8 cellular contexts compared by ENCODE assay signal in the genomic region with DNA sequence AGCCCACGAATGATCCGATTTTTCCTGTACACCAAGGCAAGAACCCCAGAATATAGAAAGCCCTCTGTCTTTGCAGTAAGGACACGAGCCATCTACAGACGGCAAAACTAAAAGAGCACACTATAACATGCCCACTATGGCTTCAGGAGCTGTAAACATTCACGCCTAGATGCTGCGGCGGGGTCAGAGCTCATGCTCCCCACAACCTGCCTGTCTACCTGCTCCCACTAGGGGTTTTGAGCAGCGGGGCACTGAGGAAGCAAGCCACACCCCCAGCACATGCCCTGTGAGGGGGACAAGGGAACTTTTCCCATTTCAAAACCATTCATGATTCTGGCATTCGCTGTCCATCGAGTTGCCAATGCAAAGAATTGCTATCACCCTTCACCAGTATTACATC.
"Had no signal": no experiment of that assay in that cellular context is flagged by ENCODE, and none has a peak within 500 bp of the region (broad histone marks: within the 10 kb centered on the region; RNA-seq: fewer than 3 reads in every experiment).

No MANE protein-coding gene starts in this region.

- DNase-seq: GDM1, GF-D8 had no signal

- H3K4me3 ChIP-seq: GM12878 had no signal

- FAIRE-seq: G401.6, GM12878, GM12891, GM12892, GM18507, GM19239 had no signal

- ATAC-seq: GM12878 had no signal
